ENCODE assay signal across 14 cellular contexts in the genomic region with DNA sequence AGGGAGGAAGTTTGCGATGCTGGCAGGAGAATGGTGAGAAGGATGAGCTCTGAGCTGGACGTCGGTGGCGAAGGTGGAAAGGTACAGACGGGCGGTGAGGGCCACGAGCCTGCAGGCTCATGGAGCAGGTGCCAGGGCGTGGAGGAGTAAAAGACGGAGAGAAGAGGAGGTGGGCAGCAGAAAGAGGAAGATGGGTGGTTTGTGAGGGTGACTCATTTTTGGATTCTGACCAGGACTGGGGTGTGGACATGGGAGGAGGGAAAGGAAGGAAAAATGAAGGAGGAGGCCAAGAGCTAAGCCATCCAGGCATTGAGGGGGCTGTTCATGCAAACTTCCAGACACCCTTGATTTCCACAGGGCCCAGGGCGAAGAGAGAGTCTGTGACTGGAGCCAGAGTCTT. TPM values are rescaled to one million over a fixed set of nuclear protein-coding genes. Genes with fewer than 3 reads are reported as not detected.
A peak's percentile ranks its signal among the peaks of the same experiment; 100 is the strongest.
DNase-seq lines count a peak whose midpoint lies in the region; ATAC-seq and TF ChIP-seq lines count a peak whose summit lies in the region.
"Had no signal": no experiment of that assay in that cellular context is flagged by ENCODE, and none has a peak within 500 bp of the region (broad histone marks: within the 10 kb centered on the region; RNA-seq: fewer than 3 reads in every experiment).

No MANE protein-coding gene starts in this region.

- H3K27me3 Mint-ChIP-seq in CD8-positive, alpha-beta memory T cell = no peaks in the 10 kb centered on the region

- peaks cover 0 to 60% (median 13%) of the 10 kb centered on the region in 3 donors for H3K36me3 Mint-ChIP-seq in CD8-positive, alpha-beta memory T cell

- no peaks in the 10 kb centered on the region for H3K9me3 Mint-ChIP-seq in CD8-positive, alpha-beta memory T cell

- H3K27me3 ChIP-seq in CD8-positive, alpha-beta memory T cell (ENCODE audit: insufficient read depth, low read length, poor library complexity, severe bottlenecking) = no peaks in the 10 kb centered on the region
- no peaks in the 10 kb centered on the region for H3K27me3 ChIP-seq in MG63
- H3K27me3 ChIP-seq: pancreas had no signal

- H3K36me3 ChIP-seq in CD8-positive, alpha-beta memory T cell (ENCODE audit: insufficient read depth, low read length) = peaks cover 7% of the 10 kb centered on the region
- H3K36me3 ChIP-seq in MG63 = no peaks in the 10 kb centered on the region; the same call in 1 of the 2 replicates

- H3K27ac Mint-ChIP-seq in CD8-positive, alpha-beta memory T cell = peak overlapping the region; percentile 85 to 98 (median 90)

- peak overlapping the region; percentile 36 to 92 (median 72) for H3K4me3 Mint-ChIP-seq in CD8-positive, alpha-beta memory T cell

- CTCF ChIA-PET in CD8-positive, alpha-beta memory T cell (lab: Charles Lee) = no interaction called here

- no peaks in the 10 kb centered on the region for H3K9me3 ChIP-seq in CD8-positive, alpha-beta memory T cell (ENCODE audit: low read length)
- H3K9me3 ChIP-seq in MG63 = no peaks in the 10 kb centered on the region
- H3K9me3 ChIP-seq: left lung, pancreas had no signal

- DNase-seq in CD8-positive, alpha-beta memory T cell = no peak
- DNase-seq in MG63 (peak; percentile 28), cardiac fibroblast (ENCODE audit: low read depth in 2 of 2) (peak; percentile 19 to 37), occipital lobe (lab: John Stamatoyannopoulos, UW) (peak; percentile 21), NK-92 (lab: John Stamatoyannopoulos, UW; ENCODE audit: unreplicated experiment) (no peak), NCI-H1417 (lab: John Stamatoyannopoulos, UW) (no peak)
- DNase-seq: DMS79, Karpas-422, left lung, RPMI8226, WERI-Rb-1 had no signal

- H3K27ac ChIP-seq in CD8-positive, alpha-beta memory T cell (ENCODE audit: low read depth, low read length) = no peak overlapping the region
- H3K27ac ChIP-seq: left lung, pancreas, WERI-Rb-1 had no signal

- H3K4me1 Mint-ChIP-seq in CD8-positive, alpha-beta memory T cell = peaks cover 39 to 52% (median 50%) of the 10 kb centered on the region in 3 donors

- no peak for ATAC-seq in HG03196 (IDR thresholded peaks at IDR 0.05; ENCODE audit: unreplicated experiment)
- ATAC-seq: HCT116, left lung, pancreas had no signal

- peaks cover 32% of the 10 kb centered on the region for H3K4me1 ChIP-seq in CD8-positive, alpha-beta memory T cell (ENCODE audit: insufficient read depth, low read length)

- no peak for TF ChIP-seq CTCF in cardiac fibroblast (IDR thresholded peaks at IDR 0.05; ENCODE audit: low read depth, low read length)

- POLR2A ChIA-PET in CD8-positive, alpha-beta memory T cell (lab: Charles Lee) = interaction anchor here (0.9 kb wide), 1 partner anchor 26 kb away, joined by 3 read pairs; a partner anchor contains a TSS

- no peak overlapping the region for H3K4me3 ChIP-seq in CD8-positive, alpha-beta memory T cell (ENCODE audit: low read length)
- no peak overlapping the region for H3K4me3 ChIP-seq in MG63
- no peak overlapping the region for H3K4me3 ChIP-seq in cardiac fibroblast (replicated peaks in 1 of 2; ENCODE audit: low read depth in 2 of 2, low read length in 2 of 2)
- H3K4me3 ChIP-seq: left lung, pancreas had no signal

RNA-seq across cellular contexts. Expression of a gene that starts 3.5 kb away (rescaled TPM):
- total RNA-seq in CD8-positive, alpha-beta memory T cell = 10 to 100 TPM; 16.6 to 17.1 TPM
- polyA plus RNA-seq in CD8-positive, alpha-beta memory T cell = 21.5 TPM
- 21.8 and 22.9 TPM in 2 replicates for total RNA-seq in MG63 (2014; rRNA removed; shearing (Covaris generic); ENCODE audit: low replicate concordance)
- 5.1 TPM for total RNA-seq in occipital lobe

RNA-seq across cellular contexts. Expression of a gene that starts 4.3 kb away (rescaled TPM):
- total RNA-seq in CD8-positive, alpha-beta memory T cell = under 1 TPM; 0.31 to 0.33 TPM
- polyA plus RNA-seq in CD8-positive, alpha-beta memory T cell = not detected
- not detected in 2 replicates for total RNA-seq in MG63 (2014; rRNA removed; shearing (Covaris generic); ENCODE audit: low replicate concordance)
- total RNA-seq in occipital lobe = not detected

RNA-seq across cellular contexts. Expression of a gene that starts 26.0 kb away (rescaled TPM):
- 1 to 10 TPM; 5.6 to 6.0 TPM for total RNA-seq in CD8-positive, alpha-beta memory T cell
- 20.6 TPM for polyA plus RNA-seq in CD8-positive, alpha-beta memory T cell
- 13.0 and 17.7 TPM in 2 replicates for total RNA-seq in MG63 (2014; rRNA removed; shearing (Covaris generic); ENCODE audit: low replicate concordance)
- 39.1 TPM for total RNA-seq in occipital lobe

RNA-seq across cellular contexts. Expression of a gene that starts 31.9 kb away (rescaled TPM):
- 10 to 100 TPM; 17.7 to 21.2 TPM for total RNA-seq in CD8-positive, alpha-beta memory T cell
- polyA plus RNA-seq in CD8-positive, alpha-beta memory T cell = 15.6 TPM
- 7.7 and 14.7 TPM in 2 replicates for total RNA-seq in MG63 (2014; rRNA removed; shearing (Covaris generic); ENCODE audit: low replicate concordance)
- 43.2 TPM for total RNA-seq in occipital lobe

RNA-seq across cellular contexts. Expression of a gene that starts 50.5 kb away (rescaled TPM):
- under 1 TPM; 0.20 to 0.27 TPM for total RNA-seq in CD8-positive, alpha-beta memory T cell
- polyA plus RNA-seq in CD8-positive, alpha-beta memory T cell = not detected
- total RNA-seq in MG63 (2014; rRNA removed; shearing (Covaris generic); ENCODE audit: low replicate concordance) = not detected in 2 replicates
- 0.62 TPM for total RNA-seq in occipital lobe

Comparison
In these comparisons a context has a peak if more than half of its experiments do, and no peak if none do; other contexts are left out.
1. DNase-seq: peak in MG63 (single experiment), cardiac fibroblast (2 of 2) and occipital lobe (single experiment); none in CD8-positive, alpha-beta memory T cell (0 of 5), NK-92 (single experiment) and NCI-H1417 (0 of 3).